18 cellular contexts compared by ENCODE assay signal in the genomic region with DNA sequence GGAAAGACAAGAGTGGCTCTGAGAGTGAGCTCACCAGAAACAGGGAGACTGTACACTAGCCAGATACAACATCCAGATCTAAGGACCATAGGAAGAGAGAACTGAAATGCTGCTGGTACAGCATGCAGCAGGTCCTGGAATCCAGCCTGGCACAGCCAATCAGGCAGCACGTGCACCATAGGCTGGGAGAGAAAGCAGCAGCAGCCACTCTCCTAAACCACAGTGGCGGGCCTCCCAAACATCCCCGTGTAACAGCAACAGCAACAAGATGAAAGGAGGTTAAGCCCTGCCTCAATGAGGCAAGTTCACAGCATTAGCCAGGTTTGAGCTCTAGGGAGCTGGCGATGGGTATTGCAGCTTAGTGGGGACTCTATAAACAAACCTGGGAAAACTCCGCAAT.
DNase-seq lines count a peak whose midpoint lies in the region; FAIRE-seq and TF ChIP-seq lines count a peak whose summit lies in the region.
"Had no signal": no experiment of that assay in that cellular context is flagged by ENCODE, and none has a peak within 500 bp of the region (broad histone marks: within the 10 kb centered on the region; RNA-seq: fewer than 3 reads in every experiment).

No MANE protein-coding gene starts in this region.

- H2BK120ac ChIP-seq in H9 (ENCODE audit: low read depth, low read length, poor library complexity, severe bottlenecking) (no peak overlapping the region), H1 (replicated peaks; ENCODE audit: low read depth, low read length) (peak overlapping the region; percentile 6), neuronal stem cell (ENCODE audit: low read depth, low read length) (no peak overlapping the region)

- H2BK5ac ChIP-seq in H9 (ENCODE audit: insufficient read length, low read length) (no peak overlapping the region), H1 (ENCODE audit: low read depth, low read length) (no peak overlapping the region), neuronal stem cell (ENCODE audit: low read length) (peak overlapping the region; percentile 22)

- H3K9me2 ChIP-seq in PC-9 (ENCODE audit: insufficient read depth): 0 out of 2 replicates have a peak, but pooled peaks cover 2% of the 10 kb centered on the region

- H3K36me3 ChIP-seq in PC-9 (ENCODE audit: low read depth) (no peaks in the 10 kb centered on the region), H1 (ENCODE audit: control insufficient read depth in 2 of 4, insufficient read depth in 4 of 4, low read length in 3 of 4) (no peaks in the 10 kb centered on the region), neuronal stem cell (replicated peaks in 1 of 2; ENCODE audit: control insufficient read depth in 2 of 2, insufficient read depth in 2 of 2, low read length in 2 of 2) (no peaks in the 10 kb centered on the region), prostate gland (no peaks in the 10 kb centered on the region)
- H3K36me3 ChIP-seq: BE2C, HAP-1 had no signal

- H3T11ph ChIP-seq in H9 (ENCODE audit: low read length): no peak overlapping the region

- no peaks in the 10 kb centered on the region for H3K79me1 ChIP-seq in H9 (ENCODE audit: insufficient read depth, low read depth, low read length, poor library complexity, severe bottlenecking)
- H3K79me1 ChIP-seq in H1 (ENCODE audit: low read depth, low read length): no peaks in the 10 kb centered on the region
- H3K79me1 ChIP-seq in neuronal stem cell (ENCODE audit: low read depth, low read length): no peaks in the 10 kb centered on the region

- H3K9me3 Mint-ChIP-seq in H9: no peaks in the 10 kb centered on the region; a peak in 1 of 5 replicates

- H3K27ac Mint-ChIP-seq in H9: peak overlapping the region in 1 of 3 experiments; percentile 66; a peak in 1 of 7 replicates
- H3K27ac Mint-ChIP-seq: CD4-positive, alpha-beta memory T cell had no signal

- H4K91ac ChIP-seq in H9 (ENCODE audit: insufficient read length, low read depth, low read length) (no peak overlapping the region), H1 (replicated peaks; ENCODE audit: insufficient read length, low read length) (peak overlapping the region; percentile 22), neuronal stem cell (ENCODE audit: low read depth, low read length, poor library complexity) (no peak overlapping the region)

- H3K9me3 ChIP-seq in H9 (ENCODE audit: control insufficient read depth, low read depth, low read length) (no peaks in the 10 kb centered on the region), PC-9 (ENCODE audit: insufficient read depth, low read depth) (no peaks in the 10 kb centered on the region), H1 (ENCODE audit: insufficient read depth in 2 of 2, low read depth in 1 of 2, low read length in 1 of 2) (no peaks in the 10 kb centered on the region), neuronal stem cell (replicated peaks in 1 of 2; ENCODE audit: control insufficient read depth in 2 of 2, insufficient read depth in 1 of 2, low read depth in 1 of 2, low read length in 2 of 2) (no peaks in the 10 kb centered on the region), prostate gland (no peaks in the 10 kb centered on the region)
- H3K9me3 ChIP-seq: BE2C, HAP-1 had no signal

- TF ChIP-seq POLR2A in H1 (IDR thresholded peaks at IDR 0.05; ENCODE audit: control extremely low read depth in 1 of 2, low read depth in 2 of 2, low read length in 2 of 2) (no peak), prostate gland (IDR thresholded peaks at IDR 0.05) (no peak)

- H3K36me3 Mint-ChIP-seq in H9 (ENCODE audit: insufficient read depth in 1 of 3, low read depth in 3 of 3): no peaks in the 10 kb centered on the region
- H3K36me3 Mint-ChIP-seq: CD4-positive, alpha-beta memory T cell had no signal

- no peak overlapping the region for H3K4me3 ChIP-seq in PC-9
- H3K4me3 ChIP-seq in H1 (ENCODE audit: extremely low read depth in 1 of 4, insufficient read depth in 2 of 4, low read depth in 3 of 4, low read length in 4 of 4): no peak overlapping the region
- no peak overlapping the region for H3K4me3 ChIP-seq in neuronal stem cell (ENCODE audit: low read length in 2 of 2)
- no peak overlapping the region for H3K4me3 ChIP-seq in prostate gland
- H3K4me3 ChIP-seq: GM23248, HAP-1 had no signal

- H2AK5ac ChIP-seq in H9 (ENCODE audit: insufficient read length, low read length): no peak overlapping the region
- no peak overlapping the region for H2AK5ac ChIP-seq in H1 (ENCODE audit: low read depth, low read length)
- H2AK5ac ChIP-seq in neuronal stem cell (ENCODE audit: low read depth, low read length): no peak overlapping the region

- H3K27me3 ChIP-seq in H9 (ENCODE audit: insufficient read depth, low read length) (no peaks in the 10 kb centered on the region), PC-9 (ENCODE audit: insufficient read depth, low read depth) (no peaks in the 10 kb centered on the region), H1 (replicated peaks in 1 of 4; ENCODE audit: control insufficient read depth in 3 of 4, extremely low read depth in 1 of 4, insufficient read depth in 3 of 4, low read length in 3 of 4) (no peaks in the 10 kb centered on the region), neuronal stem cell (ENCODE audit: control insufficient read depth in 3 of 3, insufficient read depth in 3 of 3, low read depth in 1 of 3, low read length in 3 of 3) (peaks cover 0 to 7% (median 0%) of the 10 kb centered on the region in 3 experiments), prostate gland (replicated peaks; ENCODE audit: insufficient read depth) (no peaks in the 10 kb centered on the region)
- H3K27me3 ChIP-seq: BE2C had no signal

- H3K4me1 ChIP-seq in H9 (ENCODE audit: insufficient read depth, low read length) (no peaks in the 10 kb centered on the region), PC-9 (replicated peaks; ENCODE audit: insufficient read depth) (no peaks in the 10 kb centered on the region), H1 (replicated peaks in 1 of 4; ENCODE audit: control insufficient read depth in 3 of 4, insufficient read depth in 4 of 4, low read length in 3 of 4) (peaks cover 0 to 2% (median 0%) of the 10 kb centered on the region in 4 experiments; a peak in 1 of 7 replicates), neuronal stem cell (ENCODE audit: control insufficient read depth in 2 of 2, insufficient read depth in 1 of 2, low read depth in 1 of 2, low read length in 2 of 2) (peaks cover 0 to 2% of the 10 kb centered on the region in 2 donors), prostate gland (replicated peaks) (no peaks in the 10 kb centered on the region)
- H3K4me1 ChIP-seq: BE2C, HAP-1 had no signal

- H3K14ac ChIP-seq in H9 (ENCODE audit: insufficient read depth, low read length) (no peak overlapping the region), H1 (ENCODE audit: insufficient read length) (no peak overlapping the region), neuronal stem cell (ENCODE audit: low read length) (no peak overlapping the region)

- no peak overlapping the region for H3K4me3 Mint-ChIP-seq in H9
- H3K4me3 Mint-ChIP-seq: CD4-positive, alpha-beta memory T cell had no signal

- H4K8ac ChIP-seq in H9 (replicated peaks; ENCODE audit: insufficient read length, low read depth, low read length) (no peak overlapping the region), H1 (ENCODE audit: extremely low read depth, insufficient read depth, low read length) (no peak overlapping the region), neuronal stem cell (ENCODE audit: low read depth, low read length) (no peak overlapping the region)

- intact Hi-C loops in PC-9 (cut with micrococcal nuclease; ENCODE audit: unreplicated experiment) (no loop called here), prostate gland (cut with DNase I) (no loop called here)

- H3K9ac ChIP-seq in H9 (ENCODE audit: extremely low read depth, insufficient read length, low read length): no peak overlapping the region
- no peak overlapping the region for H3K9ac ChIP-seq in H1 (replicated peaks in 1 of 4; ENCODE audit: extremely low read depth in 1 of 4, low read depth in 3 of 4, low read length in 3 of 4)
- H3K9ac ChIP-seq in neuronal stem cell (ENCODE audit: low read depth, low read length, poor library complexity): no peak overlapping the region
- H3K9ac ChIP-seq: GM23248 had no signal

- H4K5ac ChIP-seq in H9 (ENCODE audit: insufficient read length, low read depth, low read length) (no peak overlapping the region), H1 (ENCODE audit: insufficient read length, low read depth, low read length) (no peak overlapping the region)

- H3K56ac ChIP-seq in H9 (ENCODE audit: insufficient read length, low read depth, low read length) (no peak overlapping the region), H1 (replicated peaks; ENCODE audit: insufficient read length, low read depth, low read length) (no peak overlapping the region)

- no peak overlapping the region for H2BK15ac ChIP-seq in H9 (ENCODE audit: low read depth, low read length)
- H2BK15ac ChIP-seq in H1 (ENCODE audit: low read length): no peak overlapping the region
- H2BK15ac ChIP-seq in neuronal stem cell (ENCODE audit: low read length): no peak overlapping the region

- no CpG with 5 or more reads among the region's 5 CpGs for WGBS in H9 (ENCODE audit: extremely low coverage, insufficient read length, low lambda C conversion rate)
- 78% methylated on average over 5 of the region's 5 CpGs; no CpG with 5 or more reads in 1 of the 2 experiments for WGBS in H1 (ENCODE audit: extremely low coverage in 1 of 2, insufficient coverage in 1 of 2, insufficient read length in 1 of 2, insufficient replicate concordance in 2 of 2, low coverage in 1 of 2, low lambda C conversion rate in 2 of 2, missing lambda C conversion rate in 1 of 2), 2 experiments
- no CpG with 5 or more reads among the region's 5 CpGs for WGBS in neuronal stem cell (ENCODE audit: extremely low coverage in 2 of 2, insufficient read length in 2 of 2, insufficient replicate concordance in 1 of 2), 2 donors
- 91% methylated on average over 5 of the region's 5 CpGs for WGBS in prostate gland

- no peak overlapping the region for H3K4ac ChIP-seq in H9 (ENCODE audit: low read depth, low read length)
- no peak overlapping the region for H3K4ac ChIP-seq in H1 (replicated peaks; ENCODE audit: insufficient read length, low read depth, low read length)
- no peak overlapping the region for H3K4ac ChIP-seq in neuronal stem cell (ENCODE audit: low read length)

- H3K23ac ChIP-seq in H9 (ENCODE audit: insufficient read length, low read depth, low read length) (no peak overlapping the region), H1 (ENCODE audit: insufficient read length) (no peak overlapping the region), neuronal stem cell (ENCODE audit: low read depth, low read length, poor library complexity) (no peak overlapping the region)

- no peak overlapping the region for H2AFZ ChIP-seq in H9 (ENCODE audit: low read length)
- H2AFZ ChIP-seq in PC-9: peak overlapping the region; percentile 8
- H2AFZ ChIP-seq in H1 (ENCODE audit: low read length): peak overlapping the region; percentile 86; the same call in 1 of the 2 replicates
- H2AFZ ChIP-seq in neuronal stem cell (ENCODE audit: low read length): peak overlapping the region; percentile 44
- H2AFZ ChIP-seq: GM23248 had no signal

- CTCF ChIA-PET in PC-9 (lab: Charles Lee) (no interaction called here), H1 (lab: Charles Lee; ENCODE audit: partially characterized antibody) (interaction anchor here (0.6 kb wide), 1 partner anchor 174 kb away, joined by 3 read pairs; no protein-coding TSS in a partner anchor)

- H2BK12ac ChIP-seq in H9 (ENCODE audit: insufficient read length, low read depth, low read length): no peak overlapping the region
- H2BK12ac ChIP-seq in H1 (ENCODE audit: low read depth, low read length): peak overlapping the region; percentile 12; the same call in 1 of the 2 replicates
- no peak overlapping the region for H2BK12ac ChIP-seq in neuronal stem cell (ENCODE audit: low read length)

- H3K18ac ChIP-seq in H9 (ENCODE audit: insufficient read length, low read depth, low read length) (no peak overlapping the region), H1 (ENCODE audit: extremely low read depth, low read length) (peak overlapping the region; percentile 60), neuronal stem cell (ENCODE audit: low read length) (peak overlapping the region; percentile 85)

- H4K20me1 ChIP-seq in H9 (ENCODE audit: control insufficient read depth, insufficient read depth, insufficient read length) (no peaks in the 10 kb centered on the region), PC-9 (ENCODE audit: insufficient read depth) (no peaks in the 10 kb centered on the region), H1 (replicated peaks in 1 of 2; ENCODE audit: control insufficient read depth in 1 of 2, insufficient read depth in 2 of 2, low read length in 2 of 2) (no peaks in the 10 kb centered on the region)

- BruUV-seq in PC-9 (replicated peaks; lab: Mats Ljungman, UMichigan): no TSS peak

- peak; percentile 45 for DNase-seq in H9
- DNase-seq in PC-9: no peak
- DNase-seq in H1 (ENCODE audit: low read depth in 1 of 2, low spot score in 2 of 2): no peak
- DNase-seq in neuronal stem cell (ENCODE audit: low spot score): no peak
- DNase-seq in central memory CD4-positive, alpha-beta T cell: no peak
- no peak for DNase-seq in prostate gland (ENCODE audit: low spot score)
- no peak for DNase-seq in NCI-H524 treated with DMSO at 0.1 percent for 48 hours (lab: John Stamatoyannopoulos, UW)
- DNase-seq: BE2C; CD4-positive, alpha-beta memory T cell; DMS79 treated with DMSO at 0.1 percent for 48 hours; EL; GM23248 had no signal

- TF ChIP-seq CTCF in H9 (conservative IDR thresholded peaks at IDR 0.05) (no peak), PC-9 (conservative IDR thresholded peaks at IDR 0.05) (no peak), H1 (IDR thresholded peaks at IDR 0.05; ENCODE audit: control extremely low read depth in 1 of 3, insufficient read depth in 1 of 3, low read depth in 1 of 3, low read length in 3 of 3) (no peak), prostate gland (IDR thresholded peaks at IDR 0.05) (no peak)

- TF ChIP-seq EP300 in H1 (IDR thresholded peaks at IDR 0.05; ENCODE audit: borderline replicate concordance in 1 of 2, low read depth in 2 of 2, low read length in 2 of 2): no peak

- no peak overlapping the region for H2BK20ac ChIP-seq in H9 (ENCODE audit: low read depth, low read length, poor library complexity, severe bottlenecking)
- no peak overlapping the region for H2BK20ac ChIP-seq in H1 (ENCODE audit: low read length)

- no peak overlapping the region for H3K4me2 ChIP-seq in H9 (ENCODE audit: insufficient read depth, insufficient read length, low read length)
- H3K4me2 ChIP-seq in PC-9: no peak overlapping the region
- no peak overlapping the region for H3K4me2 ChIP-seq in H1 (ENCODE audit: insufficient read depth in 1 of 2, low read depth in 2 of 2, low read length in 2 of 2)
- H3K4me2 ChIP-seq in neuronal stem cell (ENCODE audit: insufficient read depth, low read length, poor library complexity, severe bottlenecking): no peak overlapping the region

- H3K27me3 Mint-ChIP-seq in H9 (ENCODE audit: low read depth): no peaks in the 10 kb centered on the region
- H3K27me3 Mint-ChIP-seq: CD4-positive, alpha-beta memory T cell had no signal

- no peaks in the 10 kb centered on the region for H3K79me2 ChIP-seq in H9 (ENCODE audit: insufficient read depth, low read length)
- H3K79me2 ChIP-seq in PC-9 (ENCODE audit: low read depth): no peaks in the 10 kb centered on the region
- no peaks in the 10 kb centered on the region for H3K79me2 ChIP-seq in H1 (ENCODE audit: control insufficient read depth in 1 of 2, insufficient read depth in 2 of 2, low read length in 2 of 2)

- H3K23me2 ChIP-seq in H9 (ENCODE audit: insufficient read length, low read depth, low read length, poor library complexity, severe bottlenecking) (no peaks in the 10 kb centered on the region), H1 (ENCODE audit: low read depth, low read length) (no peaks in the 10 kb centered on the region)

- H3K27ac ChIP-seq in H9 (ENCODE audit: insufficient read length, low read depth, low read length) (no peak overlapping the region), PC-9 (no peak overlapping the region), H1 (ENCODE audit: low read depth, low read length) (no peak overlapping the region), neuronal stem cell (replicated peaks; ENCODE audit: low read length) (no peak overlapping the region), prostate gland (no peak overlapping the region)
- H3K27ac ChIP-seq: C4-2B, GM23248, HL-60 had no signal

- no peaks in the 10 kb centered on the region for H3F3A ChIP-seq in PC-9 (ENCODE audit: insufficient read depth, low read depth)

- POLR2A ChIA-PET in PC-9 (lab: Charles Lee; ENCODE audit: unreplicated experiment) (no interaction called here), H1 (lab: Charles Lee; ENCODE audit: partially characterized antibody) (no interaction called here)

- H3K4me1 Mint-ChIP-seq in H9: peaks cover 8 to 12% of the 10 kb centered on the region in 2 experiments

- no peak for TF ChIP-seq RAD21 in H1 (IDR thresholded peaks at IDR 0.05 in 1 of 2, conservative IDR thresholded peaks at IDR 0.05 in 1 of 2; ENCODE audit: low read depth in 2 of 2, low read length in 2 of 2)

- no peak for FAIRE-seq in H1 (lab: Jason Lieb, UNC)
- FAIRE-seq: A204.1, G401.6, GM12891 had no signal
